19 cellular contexts compared by ENCODE assay signal in the genomic region with DNA sequence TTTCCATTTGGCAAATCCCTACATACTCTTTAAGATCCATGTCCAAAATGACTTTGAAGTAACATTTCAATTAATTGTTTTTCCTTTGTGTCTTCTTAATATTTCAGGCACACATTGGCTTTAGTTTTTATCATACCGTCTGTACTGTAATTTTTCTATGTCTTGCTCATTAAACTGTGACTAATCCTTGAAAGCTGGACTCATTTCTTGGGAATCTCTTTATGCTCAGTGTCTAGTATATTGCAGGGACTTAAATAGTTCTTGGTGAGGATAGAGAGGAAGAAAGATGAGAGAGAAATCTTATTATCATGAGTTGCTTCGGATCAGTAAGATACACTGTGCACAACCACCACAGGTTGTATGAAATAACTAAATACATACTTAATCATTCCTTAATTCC.
DNase-seq lines count a peak whose midpoint lies in the region; ATAC-seq and TF ChIP-seq lines count a peak whose summit lies in the region.
"Had no signal": no experiment of that assay in that cellular context is flagged by ENCODE, and none has a peak within 500 bp of the region (broad histone marks: within the 10 kb centered on the region; RNA-seq: fewer than 3 reads in every experiment).

No MANE protein-coding gene starts in this region.

- H3K4me2 ChIP-seq in smooth muscle cell: peak overlapping the region; percentile 59
- H3K4me2 ChIP-seq: A549, PC-9 had no signal

- peaks cover 13% of the 10 kb centered on the region for H3F3A ChIP-seq in smooth muscle cell (ENCODE audit: low read depth)

- DNase-seq in LHCN-M2 (ENCODE audit: low read depth) (peak; percentile 67), adipocyte (ENCODE audit: low read depth) (peak; percentile 50), dedifferentiated amniotic fluid mesenchymal stem cell (ENCODE audit: extremely low spot score) (peak; percentile 23), smooth muscle cell (lab: John Stamatoyannopoulos, UW; ENCODE audit: unreplicated experiment) (no peak), HK-2 (ENCODE audit: unreplicated experiment) (no peak)
- DNase-seq: C1 segment of cervical spinal cord; CD8-positive, alpha-beta memory T cell; DMS53; EL; H9; NCI-H1694 treated with DMSO at 0.1 percent for 48 hours; NCI-H510A; NCI-H774; PC-9; SW 1271 had no signal

- no peak overlapping the region for H3K4me3 ChIP-seq in adipocyte (ENCODE audit: low read length)
- H3K4me3 ChIP-seq in smooth muscle cell: no peak overlapping the region
- H3K4me3 ChIP-seq: A549, K562, PC-9 had no signal

- H3K27me3 ChIP-seq in adipocyte (replicated peaks; ENCODE audit: control insufficient read depth, insufficient read depth, low read length): no peaks in the 10 kb centered on the region
- no peaks in the 10 kb centered on the region for H3K27me3 ChIP-seq in smooth muscle cell (ENCODE audit: low read depth)

- no peak overlapping the region for H2AFZ ChIP-seq in smooth muscle cell (ENCODE audit: low read depth)
- H2AFZ ChIP-seq: PC-9 had no signal

- H3K27ac ChIP-seq in smooth muscle cell (ENCODE audit: low read depth): peak overlapping the region; percentile 64
- H3K27ac ChIP-seq: A549, PC-9 had no signal

- no peak for ATAC-seq in HG02973 (IDR thresholded peaks at IDR 0.05; ENCODE audit: unreplicated experiment)
- no peak for ATAC-seq in GM21447 (IDR thresholded peaks at IDR 0.05; ENCODE audit: unreplicated experiment)
- ATAC-seq: A549, K562 had no signal

- H3K9ac ChIP-seq in adipocyte (ENCODE audit: low read length) (no peak overlapping the region), smooth muscle cell (ENCODE audit: low read depth) (peak overlapping the region; percentile 23)

- no peaks in the 10 kb centered on the region for H3K79me2 ChIP-seq in smooth muscle cell (ENCODE audit: low read depth)

- H3K36me3 ChIP-seq in adipocyte (ENCODE audit: control insufficient read depth, insufficient read depth, low read length, severe bottlenecking): no peaks in the 10 kb centered on the region
- no peaks in the 10 kb centered on the region for H3K36me3 ChIP-seq in smooth muscle cell (ENCODE audit: low read depth)

- H3K9me3 ChIP-seq in adipocyte (ENCODE audit: control insufficient read depth, low read length) (no peaks in the 10 kb centered on the region), smooth muscle cell (replicated peaks; ENCODE audit: low read depth) (peaks cover 6% of the 10 kb centered on the region)
- H3K9me3 ChIP-seq: A549 had no signal

- H3K4me1 ChIP-seq in adipocyte (ENCODE audit: control insufficient read depth, insufficient read depth, low read length) (peaks cover 24% of the 10 kb centered on the region), smooth muscle cell (ENCODE audit: low read depth) (peaks cover 15% of the 10 kb centered on the region)
- H3K4me1 ChIP-seq: A549 had no signal

- 23% methylated on average over 2 of the region's 2 CpGs for WGBS in smooth muscle cell (ENCODE audit: low lambda C conversion rate)

- H4K20me1 ChIP-seq in smooth muscle cell (ENCODE audit: low read depth): no peaks in the 10 kb centered on the region

- TF ChIP-seq CTCF in smooth muscle cell (IDR thresholded peaks at IDR 0.05; ENCODE audit: borderline replicate concordance, insufficient read depth, poor library complexity, severe bottlenecking): no peak

Comparison
In these comparisons a context has a peak if more than half of its experiments do, and no peak if none do; other contexts are left out.
1. DNase-seq: peak in LHCN-M2 (single experiment), adipocyte (single experiment) and dedifferentiated amniotic fluid mesenchymal stem cell (single experiment); none in smooth muscle cell (single experiment) and HK-2 (single experiment).